19 cellular contexts compared by ENCODE assay signal in genomic region chr11:93730108-93731107, GRCh38. TPM values are rescaled to one million over a fixed set of nuclear protein-coding genes. Genes with fewer than 3 reads are reported as not detected.
DNase-seq lines count a peak whose midpoint lies in the region; ATAC-seq and TF ChIP-seq lines count a peak whose summit lies in the region.
"Had no signal": no experiment of that assay in that cellular context is flagged by ENCODE, and none has a peak within 500 bp of the region (broad histone marks: within the 10 kb centered on the region; RNA-seq: fewer than 3 reads in every experiment).

No MANE protein-coding gene starts in this region.

- H3K27me3 Mint-ChIP-seq in WTC11 (ENCODE audit: low read depth): no peaks in the 10 kb centered on the region
- H3K27me3 Mint-ChIP-seq in memory B cell: no peaks in the 10 kb centered on the region
- H3K27me3 Mint-ChIP-seq: CD4-positive, CD25-positive, alpha-beta regulatory T cell; IgD-negative memory B cell had no signal

- H3K36me3 Mint-ChIP-seq in WTC11 (peaks cover 84% of the 10 kb centered on the region), memory B cell (peaks cover 28% of the 10 kb centered on the region)

- H3K4me3 Mint-ChIP-seq in WTC11 (no peak overlapping the region), memory B cell (no peak overlapping the region)
- H3K4me3 Mint-ChIP-seq: CD4-positive, CD25-positive, alpha-beta regulatory T cell; IgD-negative memory B cell had no signal

- H3K9me3 Mint-ChIP-seq in WTC11 (no peaks in the 10 kb centered on the region), memory B cell (no peaks in the 10 kb centered on the region)
- H3K9me3 Mint-ChIP-seq: CD4-positive, CD25-positive, alpha-beta regulatory T cell; IgD-negative memory B cell had no signal

- DNase-seq in DMS 273 (lab: John Stamatoyannopoulos, UW; ENCODE audit: unreplicated experiment) (peak; percentile 15), DMS 273 treated with DMSO at 0.1 percent for 48 hours (lab: John Stamatoyannopoulos, UW) (no peak), WTC11 (ENCODE audit: low spot score) (no peak), memory B cell (ENCODE audit: low spot score in 2 of 2) (no peak), NCI-H2081 treated with DMSO at 0.1 percent for 48 hours (lab: John Stamatoyannopoulos, UW) (no peak), iPS-NIHi7 (ENCODE audit: extremely low spot score) (no peak), NCI-H187 (lab: John Stamatoyannopoulos, UW) (no peak)
- DNase-seq: 8988T; activated CD8-positive, alpha-beta memory T cell treated with anti-CD3 and anti-CD28 coated beads for 24 hours; CD4-positive, CD25-positive, alpha-beta regulatory T cell; effector CD4-positive, alpha-beta T cell; EL; NCI-H1105; SJCRH30; stimulated activated CD4-positive, alpha-beta T cell treated with anti-CD3 and anti-CD28 coated beads, Interleukin-4, amount 100 ng/mL, for 1 hour; stimulated activated CD8-positive, alpha-beta memory T cell treated with anti-CD3 and anti-CD28 coated beads, Interleukin-4, amount 100 ng/mL, for 48 hours; tibial artery had no signal

- CTCF ChIA-PET in WTC11 (lab: Charles Lee): interaction anchor here (0.7 kb wide), 1 partner anchor 9 kb away, joined by 3 read pairs; no protein-coding TSS in a partner anchor

- TF ChIP-seq POLR2A in GM19099 (IDR thresholded peaks at IDR 0.05; ENCODE audit: extremely low read depth, insufficient read length, low read depth): peak; percentile 13

- H3K27ac Mint-ChIP-seq in WTC11 (peak overlapping the region; percentile 41; the same call in 1 of the 2 replicates), memory B cell (peak overlapping the region; percentile 45)

- ATAC-seq in WTC11 (no peak), memory B cell (ENCODE audit: low read depth) (no peak)

- POLR2A ChIA-PET in WTC11 (lab: Charles Lee): interaction anchor here (0.9 to 2.4 kb wide), 2 partner anchors 11 to 54 kb away, joined by 3 to 15 read pairs; partner anchors contain the start of genes C11orf54, MED17 and TAF1D

- H3K4me1 Mint-ChIP-seq in WTC11: peaks cover 6% of the 10 kb centered on the region; the same call in 1 of the 2 replicates
- H3K4me1 Mint-ChIP-seq in memory B cell: peaks cover 10% of the 10 kb centered on the region

- no peak for TF ChIP-seq CTCF in WTC11 (IDR thresholded peaks at IDR 0.05)

TF ChIP-seq in WTC11, 78 proteins besides CTCF, POLR2A, EP300 and RAD21:
- TF ChIP-seq PRRX2 (CRISPR knock-in tag; IDR thresholded peaks at IDR 0.05) (no peak), ZNF232 (CRISPR knock-in tag; IDR thresholded peaks at IDR 0.05) (no peak), NFATC4 (CRISPR knock-in tag; IDR thresholded peaks at IDR 0.05) (peak; percentile 47; the same call in 1 of the 2 replicates), GABPB1 (CRISPR knock-in tag; IDR thresholded peaks at IDR 0.05) (no peak), MLX (CRISPR knock-in tag; IDR thresholded peaks at IDR 0.05) (no peak), SMAD4 (CRISPR knock-in tag; IDR thresholded peaks at IDR 0.05) (no peak)
TF ChIP-seq in WTC11: peak in this region for 1.

RNA-seq across cellular contexts. Expression of gene TAF1D, which starts 10.9 kb away (rescaled TPM):
- 173 to 223 TPM (median 185 TPM) in 3 replicates for total RNA-seq in WTC11 (2021)

RNA-seq across cellular contexts. Expression of gene C11orf54, which starts 11.1 kb away (rescaled TPM):
- total RNA-seq in WTC11 (2021): 24.5 to 25.4 TPM (median 25.3 TPM) in 3 replicates

RNA-seq across cellular contexts. Expression of gene MED17, which starts 53.7 kb away (rescaled TPM):
- 25.3 to 30.5 TPM (median 29.6 TPM) in 3 replicates for total RNA-seq in WTC11 (2021)
